In genomic region chr1:179955318-179955638, GRCh38 we compare ENCODE assay signal across 8 cellular contexts. TPM values are rescaled to one million over a fixed set of nuclear protein-coding genes. Genes with fewer than 3 reads are reported as not detected.
DNase-seq lines count a peak whose midpoint lies in the region.

No MANE protein-coding gene starts in this region.

- H3K4me1 Mint-ChIP-seq in T-helper 2 cell treated with Interferon-gamma antibody and Interleukin-4, amounts not matched to agents 5 μg/mL and 100 μg/mL, for 36 hours (ENCODE audit: low read depth), result peaks cover 37% of the 10 kb centered on the region

- H3K27ac ChIP-seq in angular gyrus (ENCODE audit: low read depth, low read length) (peak overlapping the region; percentile 93), temporal lobe (ENCODE audit: low read depth, low read length) (peak overlapping the region; percentile 84)

- no peak for DNase-seq in T-helper 2 cell treated with Interferon-gamma antibody and Interleukin-4, amounts not matched to agents 5 μg/mL and 100 μg/mL, for 36 hours (ENCODE audit: low spot score)
- DNase-seq in T-helper 2 cell, result no peak
- peak; percentile 51 to 52 for DNase-seq in Kasumi-1 (lab: John Stamatoyannopoulos, UW)
- DNase-seq in kidney tubule cell (ENCODE audit: low spot score), result peak; percentile 43
- DNase-seq in activated effector memory CD4-positive, alpha-beta T cell treated with Interleukin-2 at 50 U/mL for 16 hours, result no peak
- DNase-seq in stimulated activated CD4-positive, alpha-beta T cell treated with anti-CD3 and anti-CD28 coated beads, Interleukin-4, amount 100 ng/mL, for 1 hour, result no peak

- H3K9me3 Mint-ChIP-seq in T-helper 2 cell treated with Interferon-gamma antibody and Interleukin-4, amounts not matched to agents 5 μg/mL and 100 μg/mL, for 36 hours, result no peaks in the 10 kb centered on the region

- H3K27me3 Mint-ChIP-seq in T-helper 2 cell treated with Interferon-gamma antibody and Interleukin-4, amounts not matched to agents 5 μg/mL and 100 μg/mL, for 36 hours (ENCODE audit: low read depth), result no peaks in the 10 kb centered on the region

- H3K27ac Mint-ChIP-seq in T-helper 2 cell treated with Interferon-gamma antibody and Interleukin-4, amounts not matched to agents 5 μg/mL and 100 μg/mL, for 36 hours, result peak overlapping the region; percentile 74

- peaks cover 1% of the 10 kb centered on the region for H3K36me3 Mint-ChIP-seq in T-helper 2 cell treated with Interferon-gamma antibody and Interleukin-4, amounts not matched to agents 5 μg/mL and 100 μg/mL, for 36 hours (ENCODE audit: low read depth)

- H3K4me3 Mint-ChIP-seq in T-helper 2 cell treated with Interferon-gamma antibody and Interleukin-4, amounts not matched to agents 5 μg/mL and 100 μg/mL, for 36 hours, result peak overlapping the region; percentile 93

RNA-seq across cellular contexts. Expression of gene CEP350, which starts 0.7 kb away (rescaled TPM):
- total RNA-seq in temporal lobe, result 88.3 TPM

Comparison
In these comparisons a context has a peak if more than half of its experiments do, and no peak if none do; other contexts are left out.
1. DNase-seq: peak in Kasumi-1 (2 of 2) and kidney tubule cell (single experiment); none in T-helper 2 cell treated with Interferon-gamma antibody and Interleukin-4, amounts not matched to agents 5 μg/mL and 100 μg/mL, for 36 hours (single experiment), T-helper 2 cell (0 of 5), activated effector memory CD4-positive, alpha-beta T cell treated with Interleukin-2 at 50 U/mL for 16 hours (single experiment) and stimulated activated CD4-positive, alpha-beta T cell treated with anti-CD3 and anti-CD28 coated beads, Interleukin-4, amount 100 ng/mL, for 1 hour (single experiment).